18 cellular contexts compared by ENCODE assay signal in genomic region chr15:98503970-98504369, GRCh38.
A peak's percentile ranks its signal among the peaks of the same experiment; 100 is the strongest.
DNase-seq lines count a peak whose midpoint lies in the region; ATAC-seq and TF ChIP-seq lines count a peak whose summit lies in the region.
"Had no signal": no experiment of that assay in that cellular context is flagged by ENCODE, and none has a peak within 500 bp of the region (broad histone marks: within the 10 kb centered on the region; RNA-seq: fewer than 3 reads in every experiment).

No MANE protein-coding gene starts in this region.

- no peak overlapping the region for H3K4me2 ChIP-seq in mesenchymal stem cell (ENCODE audit: low read length, poor library complexity, severe bottlenecking)

- 44% methylated on average over 8 of the region's 8 CpGs for WGBS in mesenchymal stem cell

- no peak overlapping the region for H2BK15ac ChIP-seq in mesenchymal stem cell (ENCODE audit: low read depth, poor library complexity, severe bottlenecking)

- no peak overlapping the region for H3K4me3 Mint-ChIP-seq in HFFc6
- H3K4me3 Mint-ChIP-seq: H9 had no signal

- no peak overlapping the region for H2AK5ac ChIP-seq in mesenchymal stem cell (ENCODE audit: low read length, severe bottlenecking)

- no peaks in the 10 kb centered on the region for H3K36me3 Mint-ChIP-seq in HFFc6 (ENCODE audit: low read depth)

- H3K4me3 ChIP-seq in AG09309 (ENCODE audit: control insufficient read depth, low read depth, low read length) (no peak overlapping the region), choroid plexus epithelial cell (ENCODE audit: low read depth, low read length) (no peak overlapping the region), mesenchymal stem cell (ENCODE audit: insufficient read depth in 1 of 2, low read depth in 1 of 2, low read length in 2 of 2) (no peak overlapping the region)
- H3K4me3 ChIP-seq: ovary, transverse colon had no signal

- H3K27ac Mint-ChIP-seq in HFFc6 = no peak overlapping the region
- H3K27ac Mint-ChIP-seq: H9 had no signal

- H3K14ac ChIP-seq in mesenchymal stem cell (ENCODE audit: low read length in 2 of 2) = no peak overlapping the region

- no peak overlapping the region for H2BK120ac ChIP-seq in mesenchymal stem cell (ENCODE audit: low read depth, low read length)

- H3K4ac ChIP-seq in mesenchymal stem cell (ENCODE audit: low read depth in 1 of 2, low read length in 2 of 2) = no peak overlapping the region

- peaks cover 38 to 41% of the 10 kb centered on the region in 2 experiments for H3K27me3 ChIP-seq in mesenchymal stem cell (ENCODE audit: control insufficient read depth in 1 of 2, insufficient read depth in 1 of 2, low read length in 2 of 2)
- H3K27me3 ChIP-seq: ovary had no signal

- in situ Hi-C loops in ACHN (cut with HindIII; ENCODE audit: low pct_ligation_motif_present, low pct_unique_long_range_greater_than_20kb, low sequenced_read_pairs) = no loop called here

- no peaks in the 10 kb centered on the region for H3K79me1 ChIP-seq in mesenchymal stem cell (replicated peaks; ENCODE audit: low read length, poor library complexity, severe bottlenecking)

- no peak overlapping the region for H3K9ac ChIP-seq in mesenchymal stem cell (ENCODE audit: low read length)

- peaks cover 11% of the 10 kb centered on the region for H3K4me1 Mint-ChIP-seq in HFFc6 (ENCODE audit: low read depth)

- no peak overlapping the region for H3K27ac ChIP-seq in mesenchymal stem cell (ENCODE audit: low read length, poor library complexity, severe bottlenecking)
- H3K27ac ChIP-seq: ovary, transverse colon had no signal

- TF ChIP-seq CTCF in AG09309 (IDR thresholded peaks at IDR 0.05; ENCODE audit: control insufficient read depth, insufficient read depth, low read depth, low read length, missing control alignments) (no peak), HFFc6 (IDR thresholded peaks at IDR 0.05) (no peak), choroid plexus epithelial cell (conservative IDR thresholded peaks at IDR 0.05; ENCODE audit: low read depth, low read length) (no peak)

- peaks cover 7% of the 10 kb centered on the region for H3K9me3 ChIP-seq in mesenchymal stem cell (ENCODE audit: control insufficient read depth, low read length)
- H3K9me3 ChIP-seq: transverse colon had no signal

- ATAC-seq in HG02678 (IDR thresholded peaks at IDR 0.05; ENCODE audit: unreplicated experiment) = no peak
- ATAC-seq in GM19397 (IDR thresholded peaks at IDR 0.05; ENCODE audit: unreplicated experiment) = no peak
- ATAC-seq: Panc1 had no signal

- no peak overlapping the region for H2AFZ ChIP-seq in mesenchymal stem cell (ENCODE audit: low read depth, low read length)

- H3K23ac ChIP-seq in mesenchymal stem cell (ENCODE audit: low read length in 2 of 2) = no peak overlapping the region

- DNase-seq in AG09309 (ENCODE audit: low read depth) (peak; percentile 54), HFFc6 (peak; percentile 62), choroid plexus epithelial cell (ENCODE audit: low read depth) (peak; percentile 30), mesenchymal stem cell (peak; percentile 73), activated gamma-delta T cell treated with Interleukin-2 at 50 U/mL for 16 hours (no peak), ACHN (no peak)
- DNase-seq: activated CD4-positive, alpha-beta T cell treated with anti-CD3 and anti-CD28 coated beads, Interleukin-2, amount 50 U/mL, for 1 hour; activated effector memory CD4-positive, alpha-beta T cell treated with anti-CD3 and anti-CD28 coated beads, Interleukin-2, amount 50 U/mL, for 16 hours; DND-41; H9; NCI-H1048; NCI-H510A; ovary; T-helper 2 cell; transverse colon had no signal

- no peak overlapping the region for H2BK12ac ChIP-seq in mesenchymal stem cell (ENCODE audit: low read length in 2 of 2)

- H4K91ac ChIP-seq in mesenchymal stem cell (ENCODE audit: low read length) = no peak overlapping the region

- H3K27me3 Mint-ChIP-seq in HFFc6 (ENCODE audit: insufficient read depth) = peaks cover 36% of the 10 kb centered on the region

- H2BK5ac ChIP-seq in mesenchymal stem cell (ENCODE audit: low read depth, low read length, poor library complexity, severe bottlenecking) = no peak overlapping the region

- peaks cover 5% of the 10 kb centered on the region; the same call in 1 of the 2 replicates for H3K9me3 Mint-ChIP-seq in HFFc6

- no peak overlapping the region for H3K18ac ChIP-seq in mesenchymal stem cell (ENCODE audit: low read depth in 1 of 2, low read length in 2 of 2)

- H4K8ac ChIP-seq in mesenchymal stem cell (ENCODE audit: low read length) = no peak overlapping the region

- no peaks in the 10 kb centered on the region for H3K4me1 ChIP-seq in mesenchymal stem cell (ENCODE audit: control insufficient read depth, insufficient read depth, low read depth, low read length)

- no peaks in the 10 kb centered on the region for H3K36me3 ChIP-seq in mesenchymal stem cell (ENCODE audit: control insufficient read depth in 1 of 2, insufficient read depth in 2 of 2, low read depth in 1 of 2, low read length in 2 of 2)
- H3K36me3 ChIP-seq: ovary, transverse colon had no signal

Comparison
In these comparisons a context has a peak if more than half of its experiments do, and no peak if none do; other contexts are left out.
1. DNase-seq: peak in AG09309 (single experiment), HFFc6 (single experiment), choroid plexus epithelial cell (single experiment) and mesenchymal stem cell (single experiment); none in activated gamma-delta T cell treated with Interleukin-2 at 50 U/mL for 16 hours (single experiment) and ACHN (single experiment).